8 cellular contexts compared by ENCODE assay signal in the genomic region with DNA sequence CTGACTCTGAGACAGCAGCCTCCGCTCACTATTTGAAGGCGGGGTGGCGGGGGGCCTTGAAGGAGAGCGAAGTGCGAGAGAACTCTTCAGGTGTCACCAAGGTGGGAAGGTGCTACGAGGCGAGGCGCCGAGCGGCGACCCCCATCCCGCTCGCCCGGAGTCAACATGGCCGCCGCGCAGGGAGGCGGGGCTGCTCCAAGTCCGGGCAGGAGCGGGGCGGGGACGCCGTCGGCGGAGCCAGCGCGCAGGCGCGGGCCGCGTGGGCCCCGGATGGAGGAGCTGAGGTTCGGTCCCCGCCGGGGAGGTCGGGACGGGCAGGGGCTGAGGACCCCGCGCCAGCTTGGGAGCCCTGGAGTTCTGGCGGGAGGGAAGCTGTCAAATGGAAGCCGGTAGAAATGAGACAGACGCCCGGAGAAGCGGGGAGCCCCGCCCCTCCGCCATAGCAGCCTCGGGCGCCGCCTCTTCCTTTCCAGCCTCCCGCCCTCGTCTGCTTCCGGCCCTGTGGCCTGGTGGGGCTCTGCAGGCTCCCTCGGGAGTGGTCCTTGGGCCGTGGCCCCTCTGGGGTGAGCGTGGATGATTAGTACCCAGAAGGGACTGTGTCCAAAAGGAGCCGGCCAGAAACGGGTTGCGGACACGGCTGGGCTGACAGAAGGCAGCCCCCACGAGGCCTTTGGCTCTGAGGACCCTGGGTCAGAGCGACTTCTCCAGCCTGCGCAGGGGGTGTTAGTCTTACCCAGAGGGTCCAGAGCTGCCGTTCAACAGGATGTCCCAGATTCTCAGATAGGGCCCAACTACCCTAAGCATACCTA. TPM values are rescaled to one million over a fixed set of nuclear protein-coding genes. Genes with fewer than 3 reads are reported as not detected.
DNase-seq lines count a peak whose midpoint lies in the region; ATAC-seq and TF ChIP-seq lines count a peak whose summit lies in the region.

PIGV (plus strand) TSS at position 245 of the 809 bp plus-strand sequence. CDS start 2,866 bp downstream, outside the sequence.

- H3K27ac Mint-ChIP-seq in T-helper 1 cell treated with Interleukin-12 subunit alpha and Interleukin-12 subunit beta and Interleukin-4 antibody, amounts not matched to agents 30 μg/mL and 1 μg/mL, for 36 hours = peak within 1 kb of the TSS; percentile 100

- no peak for TF ChIP-seq CTCF in GM13976 (IDR thresholded peaks at IDR 0.05; ENCODE audit: borderline replicate concordance, control extremely low read depth, extremely low read depth, insufficient read depth, missing control alignments)
- peak in 1 of 2 donors; percentile 29 for TF ChIP-seq CTCF in right atrium auricular region (IDR thresholded peaks at IDR 0.05)
- peak in 3 of 4 experiments; percentile 22 to 59 (median 22) for TF ChIP-seq CTCF in uterus (IDR thresholded peaks at IDR 0.05)

- no peaks in the 10 kb centered on the region for H3K27me3 Mint-ChIP-seq in T-helper 1 cell treated with Interleukin-12 subunit alpha and Interleukin-12 subunit beta and Interleukin-4 antibody, amounts not matched to agents 30 μg/mL and 1 μg/mL, for 36 hours (ENCODE audit: low read depth)

- peak; percentile 84 to 88 for TF ChIP-seq POLR2A in uterus (IDR thresholded peaks at IDR 0.05)

- intact Hi-C loops in uterus (cut with DNase I; ENCODE audit: low total_unique reads) = loop anchor here (2.0 to 10.0 kb wide), 3 partner anchors 91 to 283 kb away; partner anchors contain the start of gene ARID1A

- peaks cover 0 to 70% of the 10 kb centered on the region in 2 donors for H3K4me1 ChIP-seq in right atrium auricular region
- peaks cover 20% of the 10 kb centered on the region for H3K4me1 ChIP-seq in rectal smooth muscle tissue (ENCODE audit: control insufficient read depth, insufficient read depth, low read length)
- H3K4me1 ChIP-seq in uterus = peaks cover 5 to 6% of the 10 kb centered on the region in 2 donors

- in situ Hi-C loops in GM13976 (cut with MboI; ENCODE audit: low sequenced_read_pairs, unreplicated experiment) = loop anchor here (5.0 kb wide), 1 partner anchor 181 kb away; no protein-coding TSS in a partner anchor

- no peaks in the 10 kb centered on the region for H3K27me3 ChIP-seq in right atrium auricular region
- H3K27me3 ChIP-seq in rectal smooth muscle tissue (ENCODE audit: control insufficient read depth, insufficient read depth, low read length) = no peaks in the 10 kb centered on the region
- H3K27me3 ChIP-seq in uterus = no peaks in the 10 kb centered on the region

- H3K4me1 Mint-ChIP-seq in T-helper 1 cell treated with Interleukin-12 subunit alpha and Interleukin-12 subunit beta and Interleukin-4 antibody, amounts not matched to agents 30 μg/mL and 1 μg/mL, for 36 hours (ENCODE audit: low read depth) = peaks cover 71% of the 10 kb centered on the region

- H3K4me3 ChIP-seq in right atrium auricular region = peak within 1 kb of the TSS; percentile 56 to 68
- H3K4me3 ChIP-seq in rectal smooth muscle tissue (ENCODE audit: low read length) = peak within 1 kb of the TSS; percentile 85
- peak within 1 kb of the TSS; percentile 58 to 95 for H3K4me3 ChIP-seq in uterus

- H3K4me3 Mint-ChIP-seq in T-helper 1 cell treated with Interleukin-12 subunit alpha and Interleukin-12 subunit beta and Interleukin-4 antibody, amounts not matched to agents 30 μg/mL and 1 μg/mL, for 36 hours = peak within 1 kb of the TSS; percentile 99

- peak; percentile 79 for ATAC-seq in HG02798 (IDR thresholded peaks at IDR 0.05; ENCODE audit: poor library complexity, unreplicated experiment)

- no peaks in the 10 kb centered on the region for H3K9me3 ChIP-seq in right atrium auricular region
- no peaks in the 10 kb centered on the region for H3K9me3 ChIP-seq in uterus

- H3K9me3 Mint-ChIP-seq in T-helper 1 cell treated with Interleukin-12 subunit alpha and Interleukin-12 subunit beta and Interleukin-4 antibody, amounts not matched to agents 30 μg/mL and 1 μg/mL, for 36 hours = no peaks in the 10 kb centered on the region

- peak; percentile 93 for DNase-seq in GM13976 (ENCODE audit: low spot score)
- DNase-seq in NCI-H1694 (lab: John Stamatoyannopoulos, UW) = peak; percentile 70
- peak; percentile 64 for DNase-seq in amniotic epithelial cell (ENCODE audit: low read depth)
- DNase-seq in right atrium auricular region (ENCODE audit: low spot score) = peak; percentile 84
- DNase-seq in uterus = peak; percentile 84 to 90

- H3K36me3 Mint-ChIP-seq in T-helper 1 cell treated with Interleukin-12 subunit alpha and Interleukin-12 subunit beta and Interleukin-4 antibody, amounts not matched to agents 30 μg/mL and 1 μg/mL, for 36 hours (ENCODE audit: low read depth) = peaks cover 17% of the 10 kb centered on the region

- peak within 1 kb of the TSS; percentile 99 to 100 for H3K27ac ChIP-seq in right atrium auricular region
- H3K27ac ChIP-seq in rectal smooth muscle tissue (ENCODE audit: low read depth, low read length) = peak within 1 kb of the TSS; percentile 98
- H3K27ac ChIP-seq in uterus = peak within 1 kb of the TSS; percentile 99 to 100

- peak within 1 kb of the TSS; percentile 77 for H3K9ac ChIP-seq in rectal smooth muscle tissue (ENCODE audit: low read length)

- H3K36me3 ChIP-seq in right atrium auricular region (no peaks in the 10 kb centered on the region), rectal smooth muscle tissue (ENCODE audit: control insufficient read depth, insufficient read depth, low read length) (no peaks in the 10 kb centered on the region), uterus (no peaks in the 10 kb centered on the region)

RNA-seq across cellular contexts. Expression of gene PIGV, which starts in this region (rescaled TPM):
- total RNA-seq in right atrium auricular region (10 to 100 TPM in 1 of 2 donors, 1 to 10 TPM in 1; 6.4 to 13.8 TPM), uterus (10 to 100 TPM in 2 of 4 donors, 1 to 10 TPM in 2; 9.5 to 20.3 (median 12.4) TPM)

Comparison
In these comparisons a context has a peak if more than half of its experiments do, and no peak if none do; other contexts are left out.
1. Peak in every context shown above with its lines: DNase-seq, ATAC-seq, H3K4me3 ChIP-seq and H3K27ac ChIP-seq.